Comparison of ENCODE assay signal across 8 cellular contexts in genomic region chr22:38700271-38700788, GRCh38. TPM values are rescaled to one million over a fixed set of nuclear protein-coding genes. Genes with fewer than 3 reads are reported as not detected.
A peak's percentile ranks its signal among the peaks of the same experiment; 100 is the strongest.
DNase-seq lines count a peak whose midpoint lies in the region; ATAC-seq lines count a peak whose summit lies in the region.

No MANE protein-coding gene starts in this region.

- H3K4me1 Mint-ChIP-seq in activated T-helper 1 cell treated with anti-CD3 and anti-CD28 coated beads, Interleukin-12 subunit alpha, Interleukin-12 subunit beta, Interleukin-2, Interleukin-4 antibody, amounts not matched to agents 30 ng/mL and 10 ng/mL and 1 ng/mL, durations not matched to agents 14 hours and 24 hours and 36 hours (ENCODE audit: low read depth), result peaks cover 56% of the 10 kb centered on the region

- no peak for ATAC-seq in GM21515 (IDR thresholded peaks at IDR 0.05; ENCODE audit: unreplicated experiment)

- peak overlapping the region; percentile 90 for H3K4me3 Mint-ChIP-seq in activated T-helper 1 cell treated with anti-CD3 and anti-CD28 coated beads, Interleukin-12 subunit alpha, Interleukin-12 subunit beta, Interleukin-2, Interleukin-4 antibody, amounts not matched to agents 30 ng/mL and 10 ng/mL and 1 ng/mL, durations not matched to agents 14 hours and 24 hours and 36 hours

- H3K9me3 ChIP-seq in trophoblast cell (ENCODE audit: insufficient read depth, low read depth, low read length), result no peaks in the 10 kb centered on the region

- no peak overlapping the region for H3K23ac ChIP-seq in trophoblast cell (ENCODE audit: low read length)

- H2AK5ac ChIP-seq in trophoblast cell (ENCODE audit: low read length), result peak overlapping the region; percentile 98

- H4K12ac ChIP-seq in trophoblast cell (ENCODE audit: low read depth, low read length), result peak overlapping the region; percentile 87

- peak overlapping the region; percentile 94 for H2AFZ ChIP-seq in trophoblast cell (ENCODE audit: insufficient read depth, low read length, poor library complexity)

- H3K4me2 ChIP-seq in trophoblast cell (ENCODE audit: low read length), result peak overlapping the region; percentile 93

- no peaks in the 10 kb centered on the region for H3K36me3 ChIP-seq in trophoblast cell (ENCODE audit: control insufficient read depth in 1 of 2, insufficient read depth in 2 of 2, low read length in 2 of 2)

- H3K18ac ChIP-seq in trophoblast cell (ENCODE audit: low read length), result peak overlapping the region; percentile 98

- H3K14ac ChIP-seq in trophoblast cell (ENCODE audit: low read length), result peak overlapping the region; percentile 99

- H3K4me1 ChIP-seq in trophoblast cell (ENCODE audit: control insufficient read depth in 1 of 2, insufficient read depth in 2 of 2, low read length in 2 of 2), result peaks cover 5 to 16% of the 10 kb centered on the region in 2 experiments

- WGBS in trophoblast cell (ENCODE audit: extremely low coverage, insufficient coverage, insufficient read length), result no CpG with 5 or more reads among the region's 57 CpGs

- peak overlapping the region; percentile 70 for H2BK12ac ChIP-seq in trophoblast cell (ENCODE audit: low read length)

- peak overlapping the region; percentile 90 for H4K8ac ChIP-seq in trophoblast cell (ENCODE audit: low read depth, low read length)

- H3K9ac ChIP-seq in trophoblast cell (ENCODE audit: low read length), result peak overlapping the region; percentile 99

- H4K91ac ChIP-seq in trophoblast cell (ENCODE audit: low read depth, low read length), result peak overlapping the region; percentile 96

- H3K36me3 Mint-ChIP-seq in activated T-helper 1 cell treated with anti-CD3 and anti-CD28 coated beads, Interleukin-12 subunit alpha, Interleukin-12 subunit beta, Interleukin-2, Interleukin-4 antibody, amounts not matched to agents 30 ng/mL and 10 ng/mL and 1 ng/mL, durations not matched to agents 14 hours and 24 hours and 36 hours (ENCODE audit: low read depth), result peaks cover 29% of the 10 kb centered on the region

- H2BK120ac ChIP-seq in trophoblast cell (ENCODE audit: insufficient read depth, low read length, poor library complexity), result peak overlapping the region; percentile 95

- peak; percentile 63 for DNase-seq in NCI-H446 treated with DMSO at 0.1 percent for 48 hours (lab: John Stamatoyannopoulos, UW)
- DNase-seq in NCI-H446 (lab: John Stamatoyannopoulos, UW), result no peak
- DNase-seq in HK-2 (ENCODE audit: unreplicated experiment), result peak; percentile 66
- no peak for DNase-seq in activated T-helper 1 cell treated with anti-CD3 and anti-CD28 coated beads, Interleukin-12 subunit alpha, Interleukin-12 subunit beta, Interleukin-2, Interleukin-4 antibody, amounts not matched to agents 30 ng/mL and 10 ng/mL and 1 ng/mL, durations not matched to agents 14 hours and 24 hours and 36 hours (ENCODE audit: low spot score)
- peak; percentile 87 for DNase-seq in cardiac septum (ENCODE audit: low spot score)
- DNase-seq in trophoblast cell, result peak; percentile 68 to 80
- no peak for DNase-seq in KG1 (lab: John Stamatoyannopoulos, UW)

- peaks cover 18% of the 10 kb centered on the region for H3K79me1 ChIP-seq in trophoblast cell (ENCODE audit: low read length)

- peak overlapping the region; percentile 93 for H2BK5ac ChIP-seq in trophoblast cell (ENCODE audit: low read depth, low read length, poor library complexity)

- H3K27ac Mint-ChIP-seq in activated T-helper 1 cell treated with anti-CD3 and anti-CD28 coated beads, Interleukin-12 subunit alpha, Interleukin-12 subunit beta, Interleukin-2, Interleukin-4 antibody, amounts not matched to agents 30 ng/mL and 10 ng/mL and 1 ng/mL, durations not matched to agents 14 hours and 24 hours and 36 hours, result peak overlapping the region; percentile 96

- H3K4me3 ChIP-seq in trophoblast cell (ENCODE audit: low read depth, low read length), result peak overlapping the region; percentile 97

- no peaks in the 10 kb centered on the region for H3K27me3 ChIP-seq in trophoblast cell (ENCODE audit: insufficient read depth, low read length)

- peaks cover 12% of the 10 kb centered on the region for H3K79me2 ChIP-seq in trophoblast cell (ENCODE audit: control insufficient read depth, insufficient read depth, low read length, poor library complexity)

- H3K27ac ChIP-seq in trophoblast cell (ENCODE audit: low read depth, low read length), result peak overlapping the region; percentile 88

- H3K4ac ChIP-seq in trophoblast cell (ENCODE audit: low read depth, low read length), result peak overlapping the region; percentile 96

- peaks cover 3% of the 10 kb centered on the region for H3K27me3 Mint-ChIP-seq in activated T-helper 1 cell treated with anti-CD3 and anti-CD28 coated beads, Interleukin-12 subunit alpha, Interleukin-12 subunit beta, Interleukin-2, Interleukin-4 antibody, amounts not matched to agents 30 ng/mL and 10 ng/mL and 1 ng/mL, durations not matched to agents 14 hours and 24 hours and 36 hours (ENCODE audit: insufficient read depth)

- no peaks in the 10 kb centered on the region for H3K9me3 Mint-ChIP-seq in activated T-helper 1 cell treated with anti-CD3 and anti-CD28 coated beads, Interleukin-12 subunit alpha, Interleukin-12 subunit beta, Interleukin-2, Interleukin-4 antibody, amounts not matched to agents 30 ng/mL and 10 ng/mL and 1 ng/mL, durations not matched to agents 14 hours and 24 hours and 36 hours

- intact Hi-C loops in activated T-helper 1 cell treated with anti-CD3 and anti-CD28 coated beads, Interleukin-12 subunit alpha, Interleukin-12 subunit beta, Interleukin-2, Interleukin-4 antibody, amounts not matched to agents 30 ng/mL and 10 ng/mL and 1 ng/mL, durations not matched to agents 14 hours and 24 hours and 36 hours (cut with micrococcal nuclease), result loop anchor here (1.0 to 10.0 kb wide), 4 partner anchors 19 to 1466 kb away; partner anchors contain the start of genes PICK1 and TOMM22
- intact Hi-C loops in cardiac septum (cut with DNase I), result loop anchor here (5.0 kb wide), 1 partner anchor 57 kb away; the partner anchor contains the start of gene SUN2

RNA-seq across cellular contexts. Expression of gene JOSD1, which starts 0.4 kb away (rescaled TPM):
- 77.7 and 86.0 TPM in 2 replicates for total RNA-seq in activated T-helper 1 cell treated with anti-CD3 and anti-CD28 coated beads, Interleukin-12 subunit alpha, Interleukin-12 subunit beta, Interleukin-2, Interleukin-4 antibody, amounts not matched to agents 30 ng/mL and 10 ng/mL and 1 ng/mL, durations not matched to agents 14 hours and 24 hours and 36 hours
- 24.0 TPM for total RNA-seq in cardiac septum
- 26.0 and 27.0 TPM in 2 replicates for polyA plus RNA-seq in trophoblast cell (2013)

RNA-seq across cellular contexts. Expression of gene GTPBP1, which starts 5.4 kb away (rescaled TPM):
- total RNA-seq in activated T-helper 1 cell treated with anti-CD3 and anti-CD28 coated beads, Interleukin-12 subunit alpha, Interleukin-12 subunit beta, Interleukin-2, Interleukin-4 antibody, amounts not matched to agents 30 ng/mL and 10 ng/mL and 1 ng/mL, durations not matched to agents 14 hours and 24 hours and 36 hours, result 102 and 111 TPM in 2 replicates
- total RNA-seq in cardiac septum, result 34.3 TPM
- polyA plus RNA-seq in trophoblast cell (2013), result 21.0 and 21.1 TPM in 2 replicates

RNA-seq across cellular contexts. Expression of gene TOMM22, which starts 18.6 kb away (rescaled TPM):
- total RNA-seq in activated T-helper 1 cell treated with anti-CD3 and anti-CD28 coated beads, Interleukin-12 subunit alpha, Interleukin-12 subunit beta, Interleukin-2, Interleukin-4 antibody, amounts not matched to agents 30 ng/mL and 10 ng/mL and 1 ng/mL, durations not matched to agents 14 hours and 24 hours and 36 hours, result 153 and 156 TPM in 2 replicates
- 55.7 TPM for total RNA-seq in cardiac septum
- 46.2 and 47.0 TPM in 2 replicates for polyA plus RNA-seq in trophoblast cell (2013)

RNA-seq across cellular contexts. Expression of gene CBY1, which starts 43.9 kb away (rescaled TPM):
- total RNA-seq in activated T-helper 1 cell treated with anti-CD3 and anti-CD28 coated beads, Interleukin-12 subunit alpha, Interleukin-12 subunit beta, Interleukin-2, Interleukin-4 antibody, amounts not matched to agents 30 ng/mL and 10 ng/mL and 1 ng/mL, durations not matched to agents 14 hours and 24 hours and 36 hours, result 8.6 and 8.8 TPM in 2 replicates
- total RNA-seq in cardiac septum, result 36.9 TPM
- polyA plus RNA-seq in trophoblast cell (2013), result 28.4 and 29.0 TPM in 2 replicates

RNA-seq across cellular contexts. Expression of gene FAM227A, which starts 44.1 kb away (rescaled TPM):
- total RNA-seq in activated T-helper 1 cell treated with anti-CD3 and anti-CD28 coated beads, Interleukin-12 subunit alpha, Interleukin-12 subunit beta, Interleukin-2, Interleukin-4 antibody, amounts not matched to agents 30 ng/mL and 10 ng/mL and 1 ng/mL, durations not matched to agents 14 hours and 24 hours and 36 hours, result 0.16 and 0.78 TPM in 2 replicates
- total RNA-seq in cardiac septum, result 0.46 TPM
- polyA plus RNA-seq in trophoblast cell (2013), result 0.61 and 0.64 TPM in 2 replicates

Comparison
In these comparisons a context has a peak if more than half of its experiments do, and no peak if none do; other contexts are left out.
1. DNase-seq: peak in NCI-H446 treated with DMSO at 0.1 percent for 48 hours (single experiment), HK-2 (single experiment), cardiac septum (single experiment) and trophoblast cell (2 of 2); none in NCI-H446 (0 of 2), activated T-helper 1 cell treated with anti-CD3 and anti-CD28 coated beads, Interleukin-12 subunit alpha, Interleukin-12 subunit beta, Interleukin-2, Interleukin-4 antibody, amounts not matched to agents 30 ng/mL and 10 ng/mL and 1 ng/mL, durations not matched to agents 14 hours and 24 hours and 36 hours (single experiment) and KG1 (single experiment).